Comparison of ENCODE assay signal across 32 cellular contexts in the genomic region with DNA sequence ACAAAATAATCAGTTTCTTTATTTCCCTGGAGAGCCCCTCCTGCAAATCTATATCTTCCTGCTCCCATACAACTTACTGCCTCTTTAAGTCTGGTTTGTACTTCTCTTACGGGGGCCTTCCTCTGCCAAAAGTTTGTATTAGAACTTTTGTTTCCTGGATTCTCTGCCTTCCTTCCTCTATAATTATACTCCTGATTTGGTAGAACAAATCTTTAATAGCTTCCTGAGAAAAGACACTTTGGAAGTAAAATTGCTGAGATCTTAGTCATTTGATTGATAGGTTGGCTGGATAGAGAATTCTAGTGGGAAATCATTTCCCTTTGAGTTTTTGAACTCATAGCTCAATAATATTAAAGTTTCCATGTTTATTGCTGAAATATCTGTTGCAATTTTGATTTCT.
"Had no signal": no experiment of that assay in that cellular context is flagged by ENCODE, and none has a peak within 500 bp of the region (broad histone marks: within the 10 kb centered on the region; RNA-seq: fewer than 3 reads in every experiment).

No MANE protein-coding gene starts in this region.

- H3K36me3 Mint-ChIP-seq: natural killer cell treated with Interleukin-12 subunit alpha and Interleukin-12 subunit beta and Interleukin-15 and Interleukin-18, amount 100 ng/mL, for 72 hours; neural progenitor cell; stimulated activated memory B cell treated with anti-CD40 and anti-IgM and Interleukin-4, amounts not matched to agents 10 μg/mL and 1 μg/mL and 100 μg/mL, for 72 hours; type B pancreatic cell had no signal

- H3K27ac ChIP-seq: neural progenitor cell, ovary, parathyroid adenoma, psoas muscle, skin epidermis, spleen, suprapubic skin, testis, tibial artery, transverse colon, upper lobe of right lung, uterus had no signal

- H3K36me3 ChIP-seq: neural progenitor cell, ovary, spleen, suprapubic skin, tibial artery, transverse colon, upper lobe of right lung, uterus had no signal

- H3K27me3 Mint-ChIP-seq: naive thymus-derived CD8-positive, alpha-beta T cell; natural killer cell treated with Interleukin-12 subunit alpha and Interleukin-12 subunit beta and Interleukin-15 and Interleukin-18, amount 100 ng/mL, for 72 hours; progenitor cell of endocrine pancreas; stimulated activated memory B cell treated with anti-CD40 and anti-IgM and Interleukin-4, amounts not matched to agents 10 μg/mL and 1 μg/mL and 100 μg/mL, for 72 hours; stimulated activated naive CD8-positive, alpha-beta T cell treated with anti-CD3 and anti-CD28 coated beads, Interleukin-15, amount 100 ng/mL, for 72 hours; type B pancreatic cell had no signal

- H3K27ac Mint-ChIP-seq: naive thymus-derived CD8-positive, alpha-beta T cell; natural killer cell treated with Interleukin-12 subunit alpha and Interleukin-12 subunit beta and Interleukin-15 and Interleukin-18, amount 100 ng/mL, for 72 hours; nephron progenitor cell; neural progenitor cell; progenitor cell of endocrine pancreas; stimulated activated memory B cell treated with anti-CD40 and anti-IgM and Interleukin-4, amounts not matched to agents 10 μg/mL and 1 μg/mL and 100 μg/mL, for 72 hours; stimulated activated naive CD8-positive, alpha-beta T cell treated with anti-CD3 and anti-CD28 coated beads, Interleukin-15, amount 100 ng/mL, for 72 hours; type B pancreatic cell had no signal

- H3K79me2 ChIP-seq: parathyroid adenoma had no signal

- H3K4me3 ChIP-seq: neural progenitor cell, ovary, psoas muscle, skin epidermis, smooth muscle cell, spleen, suprapubic skin, testis, tibial artery, transverse colon, upper lobe of right lung, uterus had no signal

- H3K4me1 ChIP-seq: neural progenitor cell, parathyroid adenoma, psoas muscle, spleen, suprapubic skin, testis, tibial artery, transverse colon, upper lobe of right lung, uterus had no signal

- H3K4me1 Mint-ChIP-seq: naive thymus-derived CD8-positive, alpha-beta T cell; nephron progenitor cell; neural progenitor cell; stimulated activated memory B cell treated with anti-CD40 and anti-IgM and Interleukin-4, amounts not matched to agents 10 μg/mL and 1 μg/mL and 100 μg/mL, for 72 hours; stimulated activated naive CD8-positive, alpha-beta T cell treated with anti-CD3 and anti-CD28 coated beads, Interleukin-15, amount 100 ng/mL, for 72 hours had no signal

- H3K9me3 Mint-ChIP-seq: nephron progenitor cell; neural progenitor cell; stimulated activated naive CD8-positive, alpha-beta T cell treated with anti-CD3 and anti-CD28 coated beads, Interleukin-15, amount 100 ng/mL, for 72 hours; type B pancreatic cell had no signal

- ATAC-seq: naive thymus-derived CD8-positive, alpha-beta T cell; natural killer cell treated with Interleukin-12 subunit alpha and Interleukin-12 subunit beta and Interleukin-15 and Interleukin-18, amount 100 ng/mL, for 72 hours; psoas muscle; right cardiac atrium; sciatic nerve; stimulated activated memory B cell treated with anti-CD40 and anti-IgM and Interleukin-4, amounts not matched to agents 10 μg/mL and 1 μg/mL and 100 μg/mL, for 72 hours; stimulated activated naive CD8-positive, alpha-beta T cell treated with anti-CD3 and anti-CD28 coated beads, Interleukin-15, amount 100 ng/mL, for 72 hours; stimulated activated naive CD8-positive, alpha-beta T cell treated with anti-CD3 and anti-CD28 coated beads, Interleukin-15, Interleukin-2, amounts not matched to agents 100 U/mL and 50 U/mL, for 24 hours; upper lobe of right lung had no signal

- H3K27me3 ChIP-seq: neural progenitor cell, ovary, spleen, suprapubic skin, testis, tibial artery, transverse colon, upper lobe of right lung, uterus had no signal

- H3K9ac ChIP-seq: neural progenitor cell, parathyroid adenoma had no signal

- H3K4me2 ChIP-seq: neural progenitor cell, smooth muscle cell had no signal

- H3K9me3 ChIP-seq: ovary, psoas muscle, spleen, suprapubic skin, testis, tibial artery, transverse colon, upper lobe of right lung, uterus had no signal

- H3K4me3 Mint-ChIP-seq: naive thymus-derived CD8-positive, alpha-beta T cell; natural killer cell treated with Interleukin-12 subunit alpha and Interleukin-12 subunit beta and Interleukin-15 and Interleukin-18, amount 100 ng/mL, for 72 hours; nephron progenitor cell; neural progenitor cell; stimulated activated memory B cell treated with anti-CD40 and anti-IgM and Interleukin-4, amounts not matched to agents 10 μg/mL and 1 μg/mL and 100 μg/mL, for 72 hours; stimulated activated naive CD8-positive, alpha-beta T cell treated with anti-CD3 and anti-CD28 coated beads, Interleukin-15, amount 100 ng/mL, for 72 hours; type B pancreatic cell had no signal

- DNase-seq: naive thymus-derived CD8-positive, alpha-beta T cell; nephron progenitor cell; occipital lobe; ovary; posterior cingulate gyrus; psoas muscle; right cardiac atrium; spleen; stimulated activated CD4-positive, alpha-beta T cell treated with anti-CD3 and anti-CD28 coated beads, Interleukin-12 subunit alpha, Interleukin-12 subunit beta, amount 100 ng/mL, for 4 hours; stimulated activated CD4-positive, alpha-beta T cell treated with anti-CD3 and anti-CD28 coated beads, Interleukin-1b, Interleukin-23, amount 100 ng/mL, for 48 hours; stimulated activated CD4-positive, alpha-beta T cell treated with anti-CD3 and anti-CD28 coated beads, Interleukin-4, amount 100 ng/mL, for 1 hour; stimulated activated CD4-positive, alpha-beta T cell treated with anti-CD3 and anti-CD28 coated beads, Interleukin-4, amount 100 ng/mL, for 4 hours; stimulated activated CD8-positive, alpha-beta memory T cell treated with anti-CD3 and anti-CD28 coated beads, Interleukin-4, amount 100 ng/mL, for 48 hours; stimulated activated naive CD4-positive, alpha-beta T cell; stimulated activated naive CD8-positive, alpha-beta T cell treated with anti-CD3 and anti-CD28 coated beads, Interleukin-15, amount 100 ng/mL, for 72 hours; stimulated activated naive CD8-positive, alpha-beta T cell treated with anti-CD3 and anti-CD28 coated beads, Interleukin-15, Interleukin-2, amounts not matched to agents 100 U/mL and 50 U/mL, for 24 hours; substantia nigra; testis; tibial artery; transverse colon; upper lobe of right lung; uterus had no signal

- H2AFZ ChIP-seq: neural progenitor cell, parathyroid adenoma had no signal
